Comparison of ENCODE assay signal across 35 cellular contexts in the genomic region with DNA sequence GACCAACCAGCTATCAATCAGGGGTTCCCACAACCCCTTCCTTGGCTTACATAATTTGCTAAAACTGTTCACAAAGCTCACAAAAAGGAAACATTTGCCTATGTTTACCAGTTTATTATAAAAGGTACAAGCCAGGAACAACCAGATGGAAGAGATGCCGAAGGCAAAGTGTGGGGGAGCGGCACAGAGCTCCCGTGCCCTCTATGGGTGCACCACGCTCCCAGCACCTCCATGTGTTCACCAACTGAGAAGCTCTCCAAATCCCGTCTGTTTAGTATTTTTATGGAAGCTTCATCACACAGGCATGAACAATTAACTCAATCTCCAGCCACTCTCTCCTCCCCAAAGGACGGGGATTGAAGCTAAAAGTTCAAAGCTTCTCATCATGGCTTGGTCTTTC.
"Had no signal": no experiment of that assay in that cellular context is flagged by ENCODE, and none has a peak within 500 bp of the region (broad histone marks: within the 10 kb centered on the region; RNA-seq: fewer than 3 reads in every experiment).

No MANE protein-coding gene starts in this region.

- H3K27me3 ChIP-seq: MG63 had no signal

- DNase-seq: Karpas-422, Kasumi-1, MG63, MM.1S, NCI-H1048, NCI-H1092, NCI-H1092 treated with DMSO at 0.1 percent for 48 hours, NCI-H1105, NCI-H1105 treated with DMSO at 0.1 percent for 48 hours, NCI-H1417, NCI-H1417 treated with DMSO at 0.1 percent for 48 hours, NCI-H1436, NCI-H1436 treated with DMSO at 0.1 percent for 48 hours, NCI-H146, NCI-H1694, NCI-H1694 treated with DMSO at 0.1 percent for 48 hours, NCI-H187, NCI-H187 treated with DMSO at 0.1 percent for 48 hours, NCI-H1930, NCI-H2029, NCI-H2029 treated with DMSO at 0.1 percent for 48 hours, NCI-H2081, NCI-H2081 treated with DMSO at 0.1 percent for 48 hours, NCI-H2107, NCI-H2171, NCI-H2171 treated with DMSO at 0.1 percent for 48 hours, NCI-H2227 treated with DMSO at 0.1 percent for 48 hours, NCI-H226, NCI-H345, NCI-H446, NCI-H446 treated with DMSO at 0.1 percent for 48 hours, NCI-H510A, NCI-H510A treated with DMSO at 0.1 percent for 48 hours, NCI-H524, NCI-H524 treated with DMSO at 0.1 percent for 48 hours had no signal

- H3K4me3 ChIP-seq: MG63 had no signal

- H3K36me3 ChIP-seq: MG63 had no signal
